Comparison of ENCODE assay signal across 6 cellular contexts in the genomic region with DNA sequence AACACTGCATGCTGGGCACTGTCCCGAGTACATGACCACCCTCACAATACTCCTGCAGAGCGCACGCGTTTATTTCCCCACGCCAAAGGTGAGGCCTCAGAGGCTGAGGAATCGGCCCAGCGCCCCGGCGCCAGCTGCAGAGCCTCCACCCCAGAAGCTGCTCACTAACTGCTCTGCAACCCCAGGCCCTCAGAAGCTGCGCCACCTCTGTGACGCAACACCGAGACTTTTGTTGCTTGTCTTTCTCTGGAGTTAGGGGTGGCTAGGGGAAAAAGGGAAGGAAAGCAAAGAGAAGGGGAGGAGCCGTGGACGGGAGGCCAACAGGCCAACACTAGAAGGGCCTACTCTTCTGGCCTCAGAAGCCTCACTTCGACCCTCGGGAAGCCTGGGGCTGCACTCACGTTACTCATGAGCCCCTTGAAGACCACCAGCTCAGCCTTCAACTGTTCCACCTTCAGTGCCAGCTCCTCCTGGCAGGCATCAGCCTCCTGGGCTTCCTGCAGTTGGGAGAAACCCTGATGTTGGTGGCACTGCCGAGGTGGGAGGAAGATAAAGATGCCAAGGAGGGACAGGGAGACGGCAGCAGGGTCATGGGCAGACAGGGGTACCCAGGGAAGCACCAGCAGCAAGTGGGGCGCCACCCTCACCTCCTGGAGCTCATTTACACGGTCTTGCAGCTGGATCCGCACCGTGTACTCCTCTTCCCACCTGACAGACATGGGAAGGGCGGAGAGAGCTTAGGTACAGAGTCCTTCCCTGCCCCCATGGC. TPM values are rescaled to one million over a fixed set of nuclear protein-coding genes. Genes with fewer than 3 reads are reported as not detected.
DNase-seq lines count a peak whose midpoint lies in the region; ATAC-seq and TF ChIP-seq lines count a peak whose summit lies in the region.

No MANE protein-coding gene starts in this region.

- TF ChIP-seq EP300 in stomach (IDR thresholded peaks at IDR 0.05) = no peak

- peaks cover 31 to 76% (median 52%) of the 10 kb centered on the region in 4 donors for H3K4me1 ChIP-seq in stomach

- intact Hi-C loops in Right ventricle myocardium superior (cut with DNase I) = no loop called here
- intact Hi-C loops in stomach (cut with DNase I; ENCODE audit: low total_unique reads) = no loop called here

- H3K9me3 ChIP-seq in stomach = no peaks in the 10 kb centered on the region

- TF ChIP-seq CTCF in NB4 (IDR thresholded peaks at IDR 0.05; ENCODE audit: low read depth, low read length) (no peak), stomach (IDR thresholded peaks at IDR 0.05) (no peak)

- WGBS in stomach, 5 donors = 79 to 88% (median 87%) methylated on average over 23 to 24 of the region's 24 CpGs

- H3K27ac ChIP-seq in stomach = peak overlapping the region in 4 of 5 donors; percentile 71 to 86 (median 82)

- H3K4me3 ChIP-seq in NB4 (ENCODE audit: low read depth, low read length) (peak overlapping the region; percentile 16), stomach (no peak overlapping the region)

- no peak for TF ChIP-seq POLR2A in NB4 (IDR thresholded peaks at IDR 0.05; ENCODE audit: extremely low read depth, insufficient read length)
- TF ChIP-seq POLR2A in stomach (IDR thresholded peaks at IDR 0.05) = no peak

- H3K27me3 ChIP-seq in stomach = no peaks in the 10 kb centered on the region

- ATAC-seq in Right ventricle myocardium superior (ENCODE audit: poor library complexity) (no peak), GM21576 (IDR thresholded peaks at IDR 0.05; ENCODE audit: unreplicated experiment) (no peak), GM21447 (IDR thresholded peaks at IDR 0.05; ENCODE audit: unreplicated experiment) (no peak)

- peaks cover 22 to 50% (median 46%) of the 10 kb centered on the region in 4 donors for H3K36me3 ChIP-seq in stomach

- DNase-seq in NB4 (ENCODE audit: low read depth) = peak; percentile 93
- peak; percentile 78 for DNase-seq in Right ventricle myocardium superior
- no peak for DNase-seq in stomach
- no peak for DNase-seq in dedifferentiated amniotic fluid mesenchymal stem cell (ENCODE audit: extremely low spot score)

RNA-seq across cellular contexts. Expression of gene IFFO1, which starts 5.4 kb away (rescaled TPM):
- 14.1 TPM for total RNA-seq in Right ventricle myocardium superior
- total RNA-seq in stomach = 10 to 100 TPM in 1 of 5 donors, 1 to 10 TPM in 4; 1.4 to 14.0 (median 3.2) TPM
- polyA plus RNA-seq in stomach = 1 to 10 TPM; 2.7 to 9.1 (median 3.4) TPM

RNA-seq across cellular contexts. Expression of gene GAPDH, which starts 16.2 kb away (rescaled TPM):
- 4,109 TPM for total RNA-seq in Right ventricle myocardium superior
- total RNA-seq in stomach = 1,000 to 10,000 TPM in 4 of 5 donors, 100 to 1,000 TPM in 1; 579 to 1,258 (median 1,242) TPM
- 1,000 to 10,000 TPM; 1,352 to 2,765 (median 1,815) TPM for polyA plus RNA-seq in stomach

RNA-seq across cellular contexts. Expression of gene NOP2, which starts 17.6 kb away (rescaled TPM):
- total RNA-seq in Right ventricle myocardium superior = 14.8 TPM
- 100 to 1,000 TPM in 1 of 5 donors, 10 to 100 TPM in 4; 16.3 to 231 (median 30.0) TPM for total RNA-seq in stomach
- polyA plus RNA-seq in stomach = 10 to 100 TPM; 19.5 to 27.4 (median 19.7) TPM

RNA-seq across cellular contexts. Expression of gene NCAPD2, which starts 56.6 kb away (rescaled TPM):
- total RNA-seq in Right ventricle myocardium superior (8.9 TPM), stomach (100 to 1,000 TPM in 1 of 5 donors, 10 to 100 TPM in 4; 15.4 to 105 (median 17.9) TPM)
- polyA plus RNA-seq in stomach = 10 to 100 TPM in 1 of 3 donors, 1 to 10 TPM in 2; 8.3 to 18.3 (median 9.7) TPM

RNA-seq across cellular contexts. Expression of gene CHD4, which starts 56.7 kb away (rescaled TPM):
- total RNA-seq in Right ventricle myocardium superior = 142 TPM
- total RNA-seq in stomach = 100 to 1,000 TPM; 169 to 315 (median 202) TPM
- polyA plus RNA-seq in stomach = 100 to 1,000 TPM; 105 to 139 (median 111) TPM

Comparison
In these comparisons a context has a peak if more than half of its experiments do, and no peak if none do; other contexts are left out.
1. DNase-seq: peak in NB4 (single experiment) and Right ventricle myocardium superior (single experiment); none in stomach (single experiment) and dedifferentiated amniotic fluid mesenchymal stem cell (single experiment).